7 cellular contexts compared by ENCODE assay signal in genomic region chr1:148388260-148389026, GRCh38.
DNase-seq lines count a peak whose midpoint lies in the region; ATAC-seq and TF ChIP-seq lines count a peak whose summit lies in the region.

No MANE protein-coding gene starts in this region.

- peak overlapping the region; percentile 29 for H3K4me3 ChIP-seq in HL-60 (replicated peaks; ENCODE audit: insufficient read depth, low read length)
- peak overlapping the region; percentile 40 for H3K4me3 ChIP-seq in SJSA1

- H3K27ac Mint-ChIP-seq in activated naive CD4-positive, alpha-beta T cell treated with anti-CD3 and anti-CD28 coated beads, Interleukin-2, amount 50 U/mL, for 24 hours, result peak overlapping the region; percentile 100

- no peaks in the 10 kb centered on the region for H3K9me3 Mint-ChIP-seq in activated naive CD4-positive, alpha-beta T cell treated with anti-CD3 and anti-CD28 coated beads, Interleukin-2, amount 50 U/mL, for 24 hours

- no peaks in the 10 kb centered on the region for H3K9me3 ChIP-seq in SJSA1 (replicated peaks)

- no peaks in the 10 kb centered on the region for H3K36me3 Mint-ChIP-seq in activated naive CD4-positive, alpha-beta T cell treated with anti-CD3 and anti-CD28 coated beads, Interleukin-2, amount 50 U/mL, for 24 hours

- H3K4me1 Mint-ChIP-seq in activated naive CD4-positive, alpha-beta T cell treated with anti-CD3 and anti-CD28 coated beads, Interleukin-2, amount 50 U/mL, for 24 hours, result peaks cover 52% of the 10 kb centered on the region

- H3K4me1 ChIP-seq in SJSA1 (replicated peaks), result peaks cover 8% of the 10 kb centered on the region; the same call in 1 of the 2 replicates

- no peaks in the 10 kb centered on the region for H3K27me3 Mint-ChIP-seq in activated naive CD4-positive, alpha-beta T cell treated with anti-CD3 and anti-CD28 coated beads, Interleukin-2, amount 50 U/mL, for 24 hours

- peak; percentile 71 to 96 for DNase-seq in HL-60 (ENCODE audit: low read depth in 1 of 2, low spot score in 1 of 2)
- peak; percentile 86 to 92 for DNase-seq in SJSA1 (ENCODE audit: low read depth in 1 of 2, low spot score in 2 of 2)
- peak; percentile 94 for DNase-seq in globus pallidus (ENCODE audit: low spot score)
- DNase-seq in non-pigmented ciliary epithelial cell (ENCODE audit: low read depth), result peak; percentile 70
- DNase-seq in stromal cell of bone marrow (ENCODE audit: low read depth), result peak; percentile 88

- peak; percentile 90 for ATAC-seq in GM18867 (IDR thresholded peaks at IDR 0.05; ENCODE audit: unreplicated experiment)

- no peak for TF ChIP-seq CTCF in HL-60 (IDR thresholded peaks at IDR 0.05; ENCODE audit: insufficient read depth, low read length)

- H3K36me3 ChIP-seq in SJSA1, result no peaks in the 10 kb centered on the region

- no peaks in the 10 kb centered on the region for H3K27me3 ChIP-seq in HL-60 (ENCODE audit: insufficient read depth, poor library complexity, severe bottlenecking)
- no peaks in the 10 kb centered on the region for H3K27me3 ChIP-seq in SJSA1 (replicated peaks)

- peak overlapping the region; percentile 94 for H3K4me3 Mint-ChIP-seq in activated naive CD4-positive, alpha-beta T cell treated with anti-CD3 and anti-CD28 coated beads, Interleukin-2, amount 50 U/mL, for 24 hours

- peak overlapping the region; percentile 96 for H3K27ac ChIP-seq in HL-60 (replicated peaks)
- peak overlapping the region; percentile 93 for H3K27ac ChIP-seq in SJSA1

Comparison
In these comparisons a context has a peak if more than half of its experiments do, and no peak if none do; other contexts are left out.
1. Peak in every context shown above with its lines: DNase-seq, ATAC-seq, H3K4me3 ChIP-seq and H3K27ac ChIP-seq.